In the genomic region with DNA sequence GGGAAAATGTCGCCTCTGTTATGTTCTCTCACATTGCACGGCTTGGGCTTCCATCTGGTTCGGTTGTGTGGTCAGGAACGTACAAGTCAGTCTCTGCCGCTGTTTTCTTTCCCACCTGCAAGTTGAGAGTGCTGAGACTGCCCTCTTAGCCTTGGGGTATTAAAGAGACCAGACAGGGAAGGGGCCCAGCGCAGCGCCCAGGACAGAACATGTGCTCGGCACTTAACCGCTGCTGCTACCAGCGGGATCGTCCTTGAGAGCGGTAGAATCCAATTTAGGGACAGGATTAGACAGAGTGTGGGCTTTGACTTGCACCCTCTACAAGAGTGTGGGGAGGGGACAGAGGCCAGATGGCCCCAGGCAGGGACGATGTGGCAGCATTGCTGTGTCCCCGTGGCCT, we compare ENCODE assay signal across 26 cellular contexts.
"Had no signal": no experiment of that assay in that cellular context is flagged by ENCODE, and none has a peak within 500 bp of the region (broad histone marks: within the 10 kb centered on the region; RNA-seq: fewer than 3 reads in every experiment).

No MANE protein-coding gene starts in this region.

- FAIRE-seq: TTC549 had no signal

- H3K27ac ChIP-seq: brain microvascular endothelial cell, cardiac muscle cell, Peyer's patch, RWPE1, SJSA1 had no signal

- H3K27me3 ChIP-seq: brain microvascular endothelial cell, cardiac muscle cell, Peyer's patch, SJSA1 had no signal

- H3K9me3 ChIP-seq: MG63, Peyer's patch, SJSA1 had no signal

- DNase-seq: activated CD4-positive, alpha-beta memory T cell treated with anti-CD3 and anti-CD28 coated beads, Interleukin-2, amount 10 ng/mL, durations not matched to agents 7 days and 5 days; activated CD4-positive, alpha-beta T cell treated with anti-CD3 and anti-CD28 coated beads for 36 hours; activated CD4-positive, alpha-beta T cell treated with anti-CD3 and anti-CD28 coated beads, Interleukin-2, amount 50 U/mL, for 1 hour; activated CD4-positive, CD25-positive, alpha-beta regulatory T cell; activated gamma-delta T cell treated with Interleukin-2 at 50 U/mL for 16 hours; activated naive CD4-positive, alpha-beta T cell treated with anti-CD3 and anti-CD28 coated beads, Interleukin-2, amount 10 ng/mL, durations not matched to agents 7 days and 5 days; activated naive CD8-positive, alpha-beta T cell treated with anti-CD3 and anti-CD28 coated beads for 36 hours; activated T-cell treated with anti-CD3 and anti-CD28 coated beads for 4 hours; activated T-cell treated with anti-CD3 and anti-CD28 coated beads, Interleukin-2, amount 50 U/mL, for 72 hours; brain microvascular endothelial cell; MG63; NCI-H1105; NCI-H1436 treated with DMSO at 0.1 percent for 48 hours; NCI-H187; NCI-H2081; NCI-H510A treated with DMSO at 0.1 percent for 48 hours; NCI-H748 treated with DMSO at 0.1 percent for 48 hours; NK-92 treated with Interleukin-12 subunit alpha and Interleukin-12 subunit beta, amount 100 ng/mL, for 24 hours; OCI-M1; Peyer's patch; SHP77; T1000 had no signal

- H3K36me3 ChIP-seq: brain microvascular endothelial cell, cardiac muscle cell, MG63, Peyer's patch, SJSA1 had no signal

- ATAC-seq: activated CD4-positive, alpha-beta T cell treated with anti-CD3 and anti-CD28 coated beads for 36 hours; activated T-cell treated with anti-CD3 and anti-CD28 coated beads, Interleukin-2, amount 50 U/mL, for 72 hours had no signal

- H3K4me3 ChIP-seq: cardiac muscle cell, MG63, Peyer's patch, SJSA1 had no signal

- H3K4me1 ChIP-seq: Peyer's patch, SJSA1 had no signal
